ENCODE assay signal across 16 cellular contexts in genomic region chr11:64969209-64969608, GRCh38. TPM values are rescaled to one million over a fixed set of nuclear protein-coding genes. Genes with fewer than 3 reads are reported as not detected.
A peak's percentile ranks its signal among the peaks of the same experiment; 100 is the strongest.
DNase-seq lines count a peak whose midpoint lies in the region; ATAC-seq, FAIRE-seq and TF ChIP-seq lines count a peak whose summit lies in the region.
"Had no signal": no experiment of that assay in that cellular context is flagged by ENCODE, and none has a peak within 500 bp of the region (broad histone marks: within the 10 kb centered on the region; RNA-seq: fewer than 3 reads in every experiment).

No MANE protein-coding gene starts in this region.

- FAIRE-seq in endothelial cell of umbilical vein (lab: Jason Lieb, UNC) = no peak
- FAIRE-seq: TTC549 had no signal

- POLR2A ChIA-PET in PC-9 (lab: Charles Lee; ENCODE audit: unreplicated experiment) = interaction anchor here (0.7 kb wide), 2 partner anchors 183 to 453 kb away, joined by 13 to 16 read pairs; partner anchors contain the start of gene NEAT1
- POLR2A ChIA-PET in endothelial cell of umbilical vein (lab: Charles Lee) = no interaction called here

- no peaks in the 10 kb centered on the region for H3K27me3 Mint-ChIP-seq in activated naive CD4-positive, alpha-beta T cell treated with anti-CD3 and anti-CD28 coated beads, Interleukin-2, amount 50 U/mL, for 24 hours
- peaks cover 13% of the 10 kb centered on the region for H3K27me3 Mint-ChIP-seq in activated naive CD4-positive, alpha-beta T cell treated with anti-CD3 and anti-CD28 coated beads, Interleukin-2, amount 10 ng/mL, durations not matched to agents 7 days and 5 days
- H3K27me3 Mint-ChIP-seq in activated CD8-positive, alpha-beta memory T cell treated with anti-CD3 and anti-CD28 coated beads, Interleukin-2, amount 10 ng/mL, durations not matched to agents 7 days and 5 days = no peaks in the 10 kb centered on the region

- H3K9me1 ChIP-seq in endothelial cell of umbilical vein (replicated peaks; ENCODE audit: control insufficient read depth, extremely low read depth, insufficient read depth, low read length) = no peaks in the 10 kb centered on the region

- no peaks in the 10 kb centered on the region for H3K36me3 ChIP-seq in PC-9 (ENCODE audit: low read depth)
- H3K36me3 ChIP-seq in endothelial cell of umbilical vein (ENCODE audit: control insufficient read depth in 2 of 2, extremely low read depth in 1 of 2, insufficient read depth in 2 of 2, low read length in 2 of 2) = no peaks in the 10 kb centered on the region
- H3K36me3 ChIP-seq: left lung, uterus had no signal

- H3F3A ChIP-seq in PC-9 (ENCODE audit: insufficient read depth, low read depth) = peaks cover 28% of the 10 kb centered on the region

- BruUV-seq in PC-9 (replicated peaks; lab: Mats Ljungman, UMichigan) (no TSS peak), endothelial cell of umbilical vein (replicated peaks; lab: Mats Ljungman, UMichigan) (no TSS peak)

- DNase-seq in activated naive CD4-positive, alpha-beta T cell treated with anti-CD3 and anti-CD28 coated beads, Interleukin-2, amount 10 ng/mL, durations not matched to agents 7 days and 5 days = no peak
- DNase-seq in PC-9 (peak; percentile 19 to 98), endothelial cell of umbilical vein (ENCODE audit: low read depth, low spot score) (peak; percentile 31), left ventricle myocardium superior (no peak)
- no peak for DNase-seq in stimulated activated effector memory CD8-positive, alpha-beta T cell treated with anti-CD3 and anti-CD28 coated beads, Interleukin-12 subunit alpha, Interleukin-12 subunit beta, amount 100 ng/mL, for 72 hours (ENCODE audit: low spot score in 2 of 2)
- DNase-seq in activated CD8-positive, alpha-beta memory T cell treated with anti-CD3 and anti-CD28 coated beads, Interleukin-2, amount 10 ng/mL, durations not matched to agents 7 days and 5 days = no peak
- DNase-seq in activated CD8-positive, alpha-beta memory T cell treated with anti-CD3 and anti-CD28 coated beads, Interleukin-2, amount 50 U/mL, for 4 hours = no peak
- DNase-seq: AML-193, endodermal cell, KG1, left lung, NCI-H748 treated with DMSO at 0.1 percent for 48 hours, psoas muscle, uterus had no signal

- H3K27ac ChIP-seq in PC-9 (peak overlapping the region; percentile 95), endothelial cell of umbilical vein (ENCODE audit: insufficient read depth, low read depth, low read length) (no peak overlapping the region)
- H3K27ac ChIP-seq: left lung, psoas muscle, uterus had no signal

- H3K9me3 Mint-ChIP-seq in activated naive CD4-positive, alpha-beta T cell treated with anti-CD3 and anti-CD28 coated beads, Interleukin-2, amount 50 U/mL, for 24 hours = no peaks in the 10 kb centered on the region
- no peaks in the 10 kb centered on the region for H3K9me3 Mint-ChIP-seq in activated naive CD4-positive, alpha-beta T cell treated with anti-CD3 and anti-CD28 coated beads, Interleukin-2, amount 10 ng/mL, durations not matched to agents 7 days and 5 days
- H3K9me3 Mint-ChIP-seq in stimulated activated effector memory CD8-positive, alpha-beta T cell treated with anti-CD3 and anti-CD28 coated beads, Interleukin-12 subunit alpha, Interleukin-12 subunit beta, amount 100 ng/mL, for 72 hours = no peaks in the 10 kb centered on the region
- H3K9me3 Mint-ChIP-seq in activated CD8-positive, alpha-beta memory T cell treated with anti-CD3 and anti-CD28 coated beads, Interleukin-2, amount 10 ng/mL, durations not matched to agents 7 days and 5 days (ENCODE audit: low read depth) = no peaks in the 10 kb centered on the region

- H3K4me3 ChIP-seq in PC-9 (no peak overlapping the region), endothelial cell of umbilical vein (replicated peaks in 1 of 3; ENCODE audit: insufficient read depth in 1 of 3, low read depth in 1 of 3, low read length in 3 of 3) (no peak overlapping the region)
- H3K4me3 ChIP-seq: left lung, psoas muscle, uterus had no signal

- H3K9ac ChIP-seq in endothelial cell of umbilical vein (replicated peaks; ENCODE audit: extremely low read depth, insufficient read depth, low read length) = no peak overlapping the region

- H3K79me2 ChIP-seq in PC-9 (ENCODE audit: low read depth) (no peaks in the 10 kb centered on the region), endothelial cell of umbilical vein (ENCODE audit: control insufficient read depth, insufficient read depth, low read length) (no peaks in the 10 kb centered on the region)

- H3K4me1 ChIP-seq in PC-9 (replicated peaks; ENCODE audit: insufficient read depth) = peaks cover 26% of the 10 kb centered on the region
- H3K4me1 ChIP-seq in endothelial cell of umbilical vein (ENCODE audit: control insufficient read depth, extremely low read depth, insufficient read depth, low read length) = peaks cover 15% of the 10 kb centered on the region

- intact Hi-C loops in PC-9 (cut with micrococcal nuclease; ENCODE audit: unreplicated experiment) = no loop called here
- intact Hi-C loops in endothelial cell of umbilical vein (cut with micrococcal nuclease) = no loop called here
- intact Hi-C loops in left ventricle myocardium superior (cut with micrococcal nuclease) = no loop called here

- H4K20me1 ChIP-seq in PC-9 (ENCODE audit: insufficient read depth) = no peaks in the 10 kb centered on the region
- H4K20me1 ChIP-seq in endothelial cell of umbilical vein (replicated peaks; ENCODE audit: control insufficient read depth, extremely low read depth, insufficient read depth, low read length) = no peaks in the 10 kb centered on the region

- H2AFZ ChIP-seq in PC-9 (no peak overlapping the region), endothelial cell of umbilical vein (ENCODE audit: low read depth, low read length) (no peak overlapping the region)

- TF ChIP-seq POLR2A in endothelial cell of umbilical vein (IDR thresholded peaks at IDR 0.05; ENCODE audit: low read depth, low read length) = no peak

- H3K27me3 ChIP-seq in PC-9 (ENCODE audit: insufficient read depth, low read depth) = no peaks in the 10 kb centered on the region
- H3K27me3 ChIP-seq in endothelial cell of umbilical vein (ENCODE audit: control insufficient read depth in 2 of 2, insufficient read depth in 2 of 2, low read length in 2 of 2) = no peaks in the 10 kb centered on the region

- H3K4me2 ChIP-seq in PC-9 = peak overlapping the region; percentile 37
- H3K4me2 ChIP-seq in endothelial cell of umbilical vein (ENCODE audit: insufficient read depth, low read length) = no peak overlapping the region

- CTCF ChIA-PET in activated naive CD4-positive, alpha-beta T cell treated with anti-CD3 and anti-CD28 coated beads, Interleukin-2, amount 10 ng/mL, durations not matched to agents 7 days and 5 days (lab: Charles Lee) = interaction anchor here (0.6 kb wide), 1 partner anchor 20 kb away, joined by 3 read pairs; no protein-coding TSS in a partner anchor
- CTCF ChIA-PET in PC-9 (lab: Charles Lee) = no interaction called here
- CTCF ChIA-PET in endothelial cell of umbilical vein (lab: Charles Lee) = no interaction called here
- CTCF ChIA-PET in activated CD8-positive, alpha-beta memory T cell treated with anti-CD3 and anti-CD28 coated beads, Interleukin-2, amount 10 ng/mL, durations not matched to agents 7 days and 5 days (lab: Charles Lee) = interaction anchor here (0.7 kb wide), 1 partner anchor 85 kb away, joined by 3 read pairs; no protein-coding TSS in a partner anchor

- H3K9me2 ChIP-seq in PC-9 (ENCODE audit: insufficient read depth) = no peaks in the 10 kb centered on the region

- H3K9me3 ChIP-seq in PC-9 (ENCODE audit: insufficient read depth, low read depth) (no peaks in the 10 kb centered on the region), endothelial cell of umbilical vein (replicated peaks; ENCODE audit: control insufficient read depth, insufficient read depth, low read length) (no peaks in the 10 kb centered on the region)
- H3K9me3 ChIP-seq: left lung, psoas muscle, uterus had no signal

- peak; percentile 31 for ATAC-seq in stimulated activated effector memory CD8-positive, alpha-beta T cell treated with anti-CD3 and anti-CD28 coated beads, Interleukin-12 subunit alpha, Interleukin-12 subunit beta, amount 100 ng/mL, for 72 hours
- ATAC-seq in left ventricle myocardium superior = no peak
- no peak for ATAC-seq in activated CD8-positive, alpha-beta memory T cell treated with anti-CD3 and anti-CD28 coated beads, Interleukin-2, amount 10 ng/mL, durations not matched to agents 7 days and 5 days
- ATAC-seq: left lung, psoas muscle had no signal

- peak overlapping the region; percentile 57 for H3K27ac Mint-ChIP-seq in activated naive CD4-positive, alpha-beta T cell treated with anti-CD3 and anti-CD28 coated beads, Interleukin-2, amount 50 U/mL, for 24 hours
- no peak overlapping the region for H3K27ac Mint-ChIP-seq in activated naive CD4-positive, alpha-beta T cell treated with anti-CD3 and anti-CD28 coated beads, Interleukin-2, amount 10 ng/mL, durations not matched to agents 7 days and 5 days
- peak overlapping the region; percentile 8 for H3K27ac Mint-ChIP-seq in stimulated activated effector memory CD8-positive, alpha-beta T cell treated with anti-CD3 and anti-CD28 coated beads, Interleukin-12 subunit alpha, Interleukin-12 subunit beta, amount 100 ng/mL, for 72 hours
- no peak overlapping the region for H3K27ac Mint-ChIP-seq in activated CD8-positive, alpha-beta memory T cell treated with anti-CD3 and anti-CD28 coated beads, Interleukin-2, amount 10 ng/mL, durations not matched to agents 7 days and 5 days
- H3K27ac Mint-ChIP-seq: endodermal cell had no signal

- dilution Hi-C loops in endothelial cell of umbilical vein (cut with MboI; ENCODE audit: extremely low pct_ligation_motif_present, low sequenced_read_pairs) = no loop called here

- peaks cover 15% of the 10 kb centered on the region for H3K4me1 Mint-ChIP-seq in activated naive CD4-positive, alpha-beta T cell treated with anti-CD3 and anti-CD28 coated beads, Interleukin-2, amount 50 U/mL, for 24 hours
- peaks cover 27% of the 10 kb centered on the region for H3K4me1 Mint-ChIP-seq in activated naive CD4-positive, alpha-beta T cell treated with anti-CD3 and anti-CD28 coated beads, Interleukin-2, amount 10 ng/mL, durations not matched to agents 7 days and 5 days
- peaks cover 37% of the 10 kb centered on the region for H3K4me1 Mint-ChIP-seq in stimulated activated effector memory CD8-positive, alpha-beta T cell treated with anti-CD3 and anti-CD28 coated beads, Interleukin-12 subunit alpha, Interleukin-12 subunit beta, amount 100 ng/mL, for 72 hours
- H3K4me1 Mint-ChIP-seq in activated CD8-positive, alpha-beta memory T cell treated with anti-CD3 and anti-CD28 coated beads, Interleukin-2, amount 10 ng/mL, durations not matched to agents 7 days and 5 days = peaks cover 42% of the 10 kb centered on the region
- H3K4me1 Mint-ChIP-seq: endodermal cell had no signal

- TF ChIP-seq CTCF in PC-9 (conservative IDR thresholded peaks at IDR 0.05) (no peak), endothelial cell of umbilical vein (IDR thresholded peaks at IDR 0.05; ENCODE audit: extremely low read depth in 1 of 2, insufficient read depth in 1 of 2, low read depth in 1 of 2, low read length in 2 of 2) (no peak)

- no peaks in the 10 kb centered on the region for H3K36me3 Mint-ChIP-seq in activated naive CD4-positive, alpha-beta T cell treated with anti-CD3 and anti-CD28 coated beads, Interleukin-2, amount 50 U/mL, for 24 hours
- no peaks in the 10 kb centered on the region for H3K36me3 Mint-ChIP-seq in activated naive CD4-positive, alpha-beta T cell treated with anti-CD3 and anti-CD28 coated beads, Interleukin-2, amount 10 ng/mL, durations not matched to agents 7 days and 5 days
- H3K36me3 Mint-ChIP-seq in stimulated activated effector memory CD8-positive, alpha-beta T cell treated with anti-CD3 and anti-CD28 coated beads, Interleukin-12 subunit alpha, Interleukin-12 subunit beta, amount 100 ng/mL, for 72 hours = no peaks in the 10 kb centered on the region
- H3K36me3 Mint-ChIP-seq in activated CD8-positive, alpha-beta memory T cell treated with anti-CD3 and anti-CD28 coated beads, Interleukin-2, amount 10 ng/mL, durations not matched to agents 7 days and 5 days = no peaks in the 10 kb centered on the region

- H3K4me3 Mint-ChIP-seq in activated naive CD4-positive, alpha-beta T cell treated with anti-CD3 and anti-CD28 coated beads, Interleukin-2, amount 50 U/mL, for 24 hours = no peak overlapping the region
- H3K4me3 Mint-ChIP-seq in activated naive CD4-positive, alpha-beta T cell treated with anti-CD3 and anti-CD28 coated beads, Interleukin-2, amount 10 ng/mL, durations not matched to agents 7 days and 5 days = no peak overlapping the region
- H3K4me3 Mint-ChIP-seq in stimulated activated effector memory CD8-positive, alpha-beta T cell treated with anti-CD3 and anti-CD28 coated beads, Interleukin-12 subunit alpha, Interleukin-12 subunit beta, amount 100 ng/mL, for 72 hours = no peak overlapping the region
- H3K4me3 Mint-ChIP-seq in activated CD8-positive, alpha-beta memory T cell treated with anti-CD3 and anti-CD28 coated beads, Interleukin-2, amount 10 ng/mL, durations not matched to agents 7 days and 5 days = no peak overlapping the region
- H3K4me3 Mint-ChIP-seq: endodermal cell had no signal

RNA-seq across cellular contexts. Expression of gene MAJIN, which starts 2.7 kb away (rescaled TPM):
- 4.5 and 7.1 TPM in 2 replicates for total RNA-seq in PC-9 (2021)
- not detected in 2 replicates for total RNA-seq in endothelial cell of umbilical vein
- polyA plus RNA-seq in endothelial cell of umbilical vein = 0.07 TPM in 1 of 2 replicates, not detected in the other
- not detected in 2 replicates for polyA plus RNA-seq in endothelial cell of umbilical vein (2011; cell fraction: cytosol; rRNA removed)
- polyA plus RNA-seq in endothelial cell of umbilical vein (2011; cell fraction: nucleus; rRNA removed) = 0.25 TPM in 1 of 2 replicates, not detected in the other
- polyA plus RNA-seq in endothelial cell of umbilical vein (2012) = not detected in 2 replicates
- polyA minus RNA-seq in endothelial cell of umbilical vein = not detected in 2 replicates
- not detected for polyA minus RNA-seq in endothelial cell of umbilical vein (2011; cell fraction: cytosol; rRNA and poly(A)+ RNA removed)
- not detected in 2 replicates for polyA minus RNA-seq in endothelial cell of umbilical vein (2011; cell fraction: nucleus; rRNA and poly(A)+ RNA removed)
- total RNA-seq in left ventricle myocardium superior = not detected
- total RNA-seq in activated CD8-positive, alpha-beta memory T cell treated with anti-CD3 and anti-CD28 coated beads, Interleukin-2, amount 10 ng/mL, durations not matched to agents 7 days and 5 days = not detected
- total RNA-seq: endodermal cell, left lung, psoas muscle had no signal
- polyA plus RNA-seq: psoas muscle had no signal

RNA-seq across cellular contexts. Expression of gene BATF2, which starts 27.6 kb away (rescaled TPM):
- total RNA-seq in PC-9 (2021) (0.46 and 1.2 TPM in 2 replicates), endothelial cell of umbilical vein (0.75 and 0.81 TPM in 2 replicates), left ventricle myocardium superior (1.2 TPM)
- 0.75 and 1.5 TPM in 2 replicates for polyA plus RNA-seq in endothelial cell of umbilical vein
- polyA plus RNA-seq in endothelial cell of umbilical vein (2011; cell fraction: cytosol; rRNA removed) = 0.92 and 1.1 TPM in 2 replicates
- polyA plus RNA-seq in endothelial cell of umbilical vein (2011; cell fraction: nucleus; rRNA removed) = 0.28 and 0.49 TPM in 2 replicates
- 0.63 and 0.79 TPM in 2 replicates for polyA plus RNA-seq in endothelial cell of umbilical vein (2012)
- polyA minus RNA-seq in endothelial cell of umbilical vein = 0.34 and 0.70 TPM in 2 replicates
- not detected for polyA minus RNA-seq in endothelial cell of umbilical vein (2011; cell fraction: cytosol; rRNA and poly(A)+ RNA removed)
- not detected in 2 replicates for polyA minus RNA-seq in endothelial cell of umbilical vein (2011; cell fraction: nucleus; rRNA and poly(A)+ RNA removed)
- under 1 TPM; 0.33 to 0.67 TPM for total RNA-seq in activated CD8-positive, alpha-beta memory T cell treated with anti-CD3 and anti-CD28 coated beads, Interleukin-2, amount 10 ng/mL, durations not matched to agents 7 days and 5 days

RNA-seq across cellular contexts. Expression of gene GPHA2, which starts 33.5 kb away (rescaled TPM):
- 1.0 and 2.1 TPM in 2 replicates for total RNA-seq in PC-9 (2021)
- not detected in 2 replicates for total RNA-seq in endothelial cell of umbilical vein
- polyA plus RNA-seq in endothelial cell of umbilical vein = not detected in 2 replicates
- polyA plus RNA-seq in endothelial cell of umbilical vein (2011; cell fraction: cytosol; rRNA removed) = not detected in 2 replicates
- polyA plus RNA-seq in endothelial cell of umbilical vein (2011; cell fraction: nucleus; rRNA removed) = not detected in 2 replicates
- not detected in 2 replicates for polyA plus RNA-seq in endothelial cell of umbilical vein (2012)
- not detected in 2 replicates for polyA minus RNA-seq in endothelial cell of umbilical vein
- not detected for polyA minus RNA-seq in endothelial cell of umbilical vein (2011; cell fraction: cytosol; rRNA and poly(A)+ RNA removed)
- not detected in 2 replicates for polyA minus RNA-seq in endothelial cell of umbilical vein (2011; cell fraction: nucleus; rRNA and poly(A)+ RNA removed)
- not detected for total RNA-seq in left ventricle myocardium superior
- not detected for total RNA-seq in activated CD8-positive, alpha-beta memory T cell treated with anti-CD3 and anti-CD28 coated beads, Interleukin-2, amount 10 ng/mL, durations not matched to agents 7 days and 5 days
- total RNA-seq: left lung, psoas muscle, uterus had no signal
- polyA plus RNA-seq: psoas muscle had no signal

RNA-seq across cellular contexts. Expression of gene PPP2R5B, which starts 44.7 kb away (rescaled TPM):
- 13.7 and 13.9 TPM in 2 replicates for total RNA-seq in PC-9 (2021)
- total RNA-seq in endothelial cell of umbilical vein = 17.8 and 21.5 TPM in 2 replicates
- 17.6 and 20.9 TPM in 2 replicates for polyA plus RNA-seq in endothelial cell of umbilical vein
- polyA plus RNA-seq in endothelial cell of umbilical vein (2011; cell fraction: cytosol; rRNA removed) = 15.6 and 19.5 TPM in 2 replicates
- polyA plus RNA-seq in endothelial cell of umbilical vein (2011; cell fraction: nucleus; rRNA removed) = 41.2 and 52.8 TPM in 2 replicates
- polyA plus RNA-seq in endothelial cell of umbilical vein (2012) = 19.5 and 21.5 TPM in 2 replicates
- 10.1 and 13.6 TPM in 2 replicates for polyA minus RNA-seq in endothelial cell of umbilical vein
- polyA minus RNA-seq in endothelial cell of umbilical vein (2011; cell fraction: cytosol; rRNA and poly(A)+ RNA removed) = 2.5 TPM
- polyA minus RNA-seq in endothelial cell of umbilical vein (2011; cell fraction: nucleus; rRNA and poly(A)+ RNA removed) = 6.5 and 8.1 TPM in 2 replicates
- total RNA-seq in left ventricle myocardium superior = 18.4 TPM
- total RNA-seq in activated CD8-positive, alpha-beta memory T cell treated with anti-CD3 and anti-CD28 coated beads, Interleukin-2, amount 10 ng/mL, durations not matched to agents 7 days and 5 days = 10 to 100 TPM; 11.7 to 12.3 TPM

RNA-seq across cellular contexts. Expression of gene ARL2, which starts 44.8 kb away (rescaled TPM):
- 97.5 and 106 TPM in 2 replicates for total RNA-seq in PC-9 (2021)
- total RNA-seq in endothelial cell of umbilical vein = 108 and 109 TPM in 2 replicates
- polyA plus RNA-seq in endothelial cell of umbilical vein = 259 and 312 TPM in 2 replicates
- 204 and 208 TPM in 2 replicates for polyA plus RNA-seq in endothelial cell of umbilical vein (2011; cell fraction: cytosol; rRNA removed)
- polyA plus RNA-seq in endothelial cell of umbilical vein (2011; cell fraction: nucleus; rRNA removed) = 66.3 and 67.6 TPM in 2 replicates
- polyA plus RNA-seq in endothelial cell of umbilical vein (2012) = 114 and 203 TPM in 2 replicates
- 49.1 and 55.8 TPM in 2 replicates for polyA minus RNA-seq in endothelial cell of umbilical vein
- polyA minus RNA-seq in endothelial cell of umbilical vein (2011; cell fraction: cytosol; rRNA and poly(A)+ RNA removed) = 84.2 TPM
- 12.8 and 17.8 TPM in 2 replicates for polyA minus RNA-seq in endothelial cell of umbilical vein (2011; cell fraction: nucleus; rRNA and poly(A)+ RNA removed)
- 115 TPM for total RNA-seq in left ventricle myocardium superior
- total RNA-seq in activated CD8-positive, alpha-beta memory T cell treated with anti-CD3 and anti-CD28 coated beads, Interleukin-2, amount 10 ng/mL, durations not matched to agents 7 days and 5 days = 10 to 100 TPM; 74.1 to 86.9 TPM

Comparison
In these comparisons a context has a peak if more than half of its experiments do, and no peak if none do; other contexts are left out.
1. H3K27ac Mint-ChIP-seq: peak in activated naive CD4-positive, alpha-beta T cell treated with anti-CD3 and anti-CD28 coated beads, Interleukin-2, amount 50 U/mL, for 24 hours (single experiment) and stimulated activated effector memory CD8-positive, alpha-beta T cell treated with anti-CD3 and anti-CD28 coated beads, Interleukin-12 subunit alpha, Interleukin-12 subunit beta, amount 100 ng/mL, for 72 hours (single experiment); none in activated naive CD4-positive, alpha-beta T cell treated with anti-CD3 and anti-CD28 coated beads, Interleukin-2, amount 10 ng/mL, durations not matched to agents 7 days and 5 days (single experiment) and activated CD8-positive, alpha-beta memory T cell treated with anti-CD3 and anti-CD28 coated beads, Interleukin-2, amount 10 ng/mL, durations not matched to agents 7 days and 5 days (single experiment).
2. DNase-seq: peak in PC-9 (2 of 2) and endothelial cell of umbilical vein (single experiment); none in activated naive CD4-positive, alpha-beta T cell treated with anti-CD3 and anti-CD28 coated beads, Interleukin-2, amount 10 ng/mL, durations not matched to agents 7 days and 5 days (single experiment), stimulated activated effector memory CD8-positive, alpha-beta T cell treated with anti-CD3 and anti-CD28 coated beads, Interleukin-12 subunit alpha, Interleukin-12 subunit beta, amount 100 ng/mL, for 72 hours (0 of 2), left ventricle myocardium superior (single experiment), activated CD8-positive, alpha-beta memory T cell treated with anti-CD3 and anti-CD28 coated beads, Interleukin-2, amount 10 ng/mL, durations not matched to agents 7 days and 5 days (single experiment) and activated CD8-positive, alpha-beta memory T cell treated with anti-CD3 and anti-CD28 coated beads, Interleukin-2, amount 50 U/mL, for 4 hours (single experiment).
3. CTCF ChIA-PET loops: an anchor here in activated naive CD4-positive, alpha-beta T cell treated with anti-CD3 and anti-CD28 coated beads, Interleukin-2, amount 10 ng/mL, durations not matched to agents 7 days and 5 days (0.6 kb wide) and activated CD8-positive, alpha-beta memory T cell treated with anti-CD3 and anti-CD28 coated beads, Interleukin-2, amount 10 ng/mL, durations not matched to agents 7 days and 5 days (0.7 kb wide); none called in PC-9 and endothelial cell of umbilical vein.